In the genomic region with DNA sequence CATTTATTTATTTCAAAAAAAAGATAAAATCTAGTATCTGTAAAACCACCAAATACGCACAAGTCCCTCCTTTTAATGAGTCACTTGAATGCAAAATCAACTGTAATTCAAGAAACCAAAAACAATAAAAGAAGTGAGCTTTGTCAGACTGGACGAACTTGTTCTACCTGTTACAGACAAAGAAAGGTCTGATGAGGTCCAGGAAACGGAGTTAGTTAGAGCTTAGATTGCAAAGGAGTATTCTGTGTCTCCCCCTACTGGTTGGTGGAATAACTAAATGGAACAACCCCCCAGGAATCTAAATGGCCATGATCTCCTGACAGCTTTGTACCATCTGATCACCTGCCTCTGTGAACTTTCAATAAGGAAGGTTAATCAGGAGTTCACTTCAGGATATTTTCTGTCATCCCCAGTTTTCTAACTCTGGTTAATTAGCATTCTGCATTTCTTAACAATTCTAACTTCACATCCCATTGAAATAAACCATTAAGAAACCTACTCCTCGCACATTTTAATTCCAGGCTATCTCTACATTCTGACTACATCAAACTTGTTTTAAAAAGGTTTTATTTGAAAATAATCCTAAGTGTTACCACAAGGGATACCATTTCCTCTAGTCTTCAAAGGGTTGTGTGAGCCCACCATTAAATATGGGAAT, we compare ENCODE assay signal across 8 cellular contexts.
DNase-seq lines count a peak whose midpoint lies in the region; ATAC-seq and TF ChIP-seq lines count a peak whose summit lies in the region.

No MANE protein-coding gene starts in this region.

- no peaks in the 10 kb centered on the region for H3K9me3 ChIP-seq in lung (ENCODE audit: control insufficient read depth in 2 of 2, insufficient read depth in 1 of 2, low read length in 1 of 2)

- H3K36me3 Mint-ChIP-seq in brain, result no peaks in the 10 kb centered on the region

- no peaks in the 10 kb centered on the region for H3K36me3 ChIP-seq in lung (ENCODE audit: control insufficient read depth in 2 of 2, insufficient read depth in 2 of 2, low read length in 2 of 2)

- peak; percentile 67 to 70 for TF ChIP-seq CTCF in brain (conservative IDR thresholded peaks at IDR 0.05)
- TF ChIP-seq CTCF in lung (IDR thresholded peaks at IDR 0.05; ENCODE audit: control extremely low read depth, extremely low read depth), result peak; percentile 21

- H3K27ac ChIP-seq in lung (ENCODE audit: low read depth in 1 of 2, low read length in 1 of 2), result no peak overlapping the region

- H3K27me3 Mint-ChIP-seq in brain, result no peaks in the 10 kb centered on the region

- no peaks in the 10 kb centered on the region for H3K9me3 Mint-ChIP-seq in brain

- peak; percentile 28 for DNase-seq in activated CD8-positive, alpha-beta memory T cell treated with anti-CD3 and anti-CD28 coated beads, Interleukin-2, amount 50 U/mL, for 1 hour (ENCODE audit: extremely low read depth)
- DNase-seq in activated CD8-positive, alpha-beta memory T cell treated with anti-CD3 and anti-CD28 coated beads, Interleukin-2, amount 50 U/mL, for 4 hours, result no peak
- DNase-seq in HT-29 (ENCODE audit: low spot score) (peak; percentile 92), OCI-M1 (lab: John Stamatoyannopoulos, UW) (peak; percentile 75), lung (ENCODE audit: low spot score) (peak; percentile 29), amniotic stem cell (lab: John Stamatoyannopoulos, UW) (no peak)

- no peaks in the 10 kb centered on the region for H3K4me1 ChIP-seq in lung (ENCODE audit: control insufficient read depth in 2 of 2, insufficient read depth in 2 of 2, low read length in 2 of 2)

- H3K4me1 Mint-ChIP-seq in brain, result peaks cover 11% of the 10 kb centered on the region

- no peak overlapping the region for H3K4me3 ChIP-seq in lung

- no peak overlapping the region for H3K27ac Mint-ChIP-seq in brain

- no peak overlapping the region for H3K4me3 Mint-ChIP-seq in brain

- H3K27me3 ChIP-seq in lung (ENCODE audit: control insufficient read depth, insufficient read depth), result no peaks in the 10 kb centered on the region

- ATAC-seq in GM21528 (IDR thresholded peaks at IDR 0.05; ENCODE audit: low FRiP score, unreplicated experiment), result peak; percentile 91
- ATAC-seq in lung (ENCODE audit: insufficient read depth, low FRiP score), result peak; percentile 73

- WGBS in lung, 2 donors, result 41 to 43% methylated on average over 4 of the region's 4 CpGs

Comparison
In these comparisons a context has a peak if more than half of its experiments do, and no peak if none do; other contexts are left out.
1. DNase-seq: peak in activated CD8-positive, alpha-beta memory T cell treated with anti-CD3 and anti-CD28 coated beads, Interleukin-2, amount 50 U/mL, for 1 hour (single experiment), HT-29 (single experiment), OCI-M1 (single experiment) and lung (single experiment); none in activated CD8-positive, alpha-beta memory T cell treated with anti-CD3 and anti-CD28 coated beads, Interleukin-2, amount 50 U/mL, for 4 hours (single experiment) and amniotic stem cell (single experiment).